Comparison of ENCODE assay signal across 26 cellular contexts in genomic region chr5:30932611-30933010, GRCh38.
"Had no signal": no experiment of that assay in that cellular context is flagged by ENCODE, and none has a peak within 500 bp of the region (broad histone marks: within the 10 kb centered on the region; RNA-seq: fewer than 3 reads in every experiment).

No MANE protein-coding gene starts in this region.

- H3K27ac ChIP-seq: brain microvascular endothelial cell, coronary artery, dorsolateral prefrontal cortex, lower lobe of right lung, parathyroid adenoma, testis, transverse colon had no signal

- H3K9me3 Mint-ChIP-seq: activated CD4-positive, alpha-beta T cell treated with anti-CD3 and anti-CD28 coated beads, Interleukin-2, amount 10 ng/mL, durations not matched to agents 7 days and 5 days had no signal

- H3K4me3 Mint-ChIP-seq: activated CD4-positive, alpha-beta memory T cell treated with anti-CD3 and anti-CD28 coated beads, Interleukin-2, amount 10 ng/mL, durations not matched to agents 7 days and 5 days; activated CD4-positive, alpha-beta T cell treated with anti-CD3 and anti-CD28 coated beads, Interleukin-2, amount 10 ng/mL, durations not matched to agents 7 days and 5 days; activated T-cell treated with anti-CD3 and anti-CD28 coated beads, Interleukin-2, amount 50 U/mL, for 24 hours; activated T-helper 17 cell treated with anti-CD3 and anti-CD28 coated beads, Interleukin-2, amount 50 U/mL, for 72 hours; natural killer cell treated with Interleukin-12 subunit alpha and Interleukin-12 subunit beta and Interleukin-15 and Interleukin-18, amount 100 ng/mL, for 72 hours had no signal

- ATAC-seq: activated T-helper 17 cell treated with anti-CD3 and anti-CD28 coated beads, Interleukin-2, amount 50 U/mL, for 72 hours; lower lobe of right lung; mucosa of descending colon; natural killer cell treated with Interleukin-12 subunit alpha and Interleukin-12 subunit beta and Interleukin-15 and Interleukin-18, amount 100 ng/mL, for 72 hours; right cardiac atrium; stimulated activated naive CD8-positive, alpha-beta T cell treated with anti-CD3 and anti-CD28 coated beads, Interleukin-15, Interleukin-2, amounts not matched to agents 100 U/mL and 50 U/mL, for 24 hours had no signal

- H3K27ac Mint-ChIP-seq: activated CD4-positive, alpha-beta memory T cell treated with anti-CD3 and anti-CD28 coated beads, Interleukin-2, amount 10 ng/mL, durations not matched to agents 7 days and 5 days; activated CD4-positive, alpha-beta T cell treated with anti-CD3 and anti-CD28 coated beads, Interleukin-2, amount 10 ng/mL, durations not matched to agents 7 days and 5 days; activated T-cell treated with anti-CD3 and anti-CD28 coated beads, Interleukin-2, amount 50 U/mL, for 24 hours; activated T-helper 17 cell treated with anti-CD3 and anti-CD28 coated beads, Interleukin-2, amount 50 U/mL, for 72 hours; natural killer cell treated with Interleukin-12 subunit alpha and Interleukin-12 subunit beta and Interleukin-15 and Interleukin-18, amount 100 ng/mL, for 72 hours had no signal

- H2AFZ ChIP-seq: parathyroid adenoma had no signal

- DNase-seq: activated CD4-positive, alpha-beta memory T cell treated with anti-CD3 and anti-CD28 coated beads, Interleukin-2, amount 10 ng/mL, durations not matched to agents 7 days and 5 days; activated CD4-positive, alpha-beta T cell treated with anti-CD3 and anti-CD28 coated beads, Interleukin-2, amount 10 ng/mL, durations not matched to agents 7 days and 5 days; activated CD4-positive, CD25-positive, alpha-beta regulatory T cell treated with anti-CD3 and anti-CD28 coated beads, Interleukin-2, amount 50 U/mL, for 72 hours; activated CD8-positive, alpha-beta memory T cell treated with anti-CD3 and anti-CD28 coated beads, Interleukin-2, amount 50 U/mL, for 48 hours; activated gamma-delta T cell treated with Interleukin-2 at 50 U/mL for 16 hours; activated naive CD4-positive, alpha-beta T cell treated with anti-CD3 and anti-CD28 coated beads, Interleukin-2, amount 50 U/mL, for 16 hours; activated T-cell treated with anti-CD3 and anti-CD28 coated beads, Interleukin-2, amount 50 U/mL, for 24 hours; amniotic stem cell; brain microvascular endothelial cell; dorsolateral prefrontal cortex; effector memory CD4-positive, alpha-beta T cell; erythroblast; foreskin fibroblast; lower lobe of right lung; mucosa of descending colon; occipital lobe; right cardiac atrium; stimulated activated CD4-positive, alpha-beta T cell treated with anti-CD3 and anti-CD28 coated beads, Interleukin-2, amount 100 ng/mL, for 48 hours; stimulated activated naive CD8-positive, alpha-beta T cell treated with anti-CD3 and anti-CD28 coated beads, Interleukin-15, Interleukin-2, amounts not matched to agents 100 U/mL and 50 U/mL, for 24 hours; T-helper 2 cell; testis; transverse colon had no signal

- H3K4me1 Mint-ChIP-seq: activated CD4-positive, alpha-beta memory T cell treated with anti-CD3 and anti-CD28 coated beads, Interleukin-2, amount 10 ng/mL, durations not matched to agents 7 days and 5 days; activated CD4-positive, alpha-beta T cell treated with anti-CD3 and anti-CD28 coated beads, Interleukin-2, amount 10 ng/mL, durations not matched to agents 7 days and 5 days; activated T-helper 17 cell treated with anti-CD3 and anti-CD28 coated beads, Interleukin-2, amount 50 U/mL, for 72 hours had no signal

- H3K79me2 ChIP-seq: parathyroid adenoma had no signal

- H3K9me3 ChIP-seq: lower lobe of right lung, mucosa of descending colon, testis, transverse colon had no signal

- H3K36me3 ChIP-seq: brain microvascular endothelial cell, lower lobe of right lung, transverse colon had no signal

- H3K27me3 Mint-ChIP-seq: activated CD4-positive, alpha-beta memory T cell treated with anti-CD3 and anti-CD28 coated beads, Interleukin-2, amount 10 ng/mL, durations not matched to agents 7 days and 5 days; activated CD4-positive, alpha-beta T cell treated with anti-CD3 and anti-CD28 coated beads, Interleukin-2, amount 10 ng/mL, durations not matched to agents 7 days and 5 days; activated T-cell treated with anti-CD3 and anti-CD28 coated beads, Interleukin-2, amount 50 U/mL, for 24 hours; activated T-helper 17 cell treated with anti-CD3 and anti-CD28 coated beads, Interleukin-2, amount 50 U/mL, for 72 hours; natural killer cell treated with Interleukin-12 subunit alpha and Interleukin-12 subunit beta and Interleukin-15 and Interleukin-18, amount 100 ng/mL, for 72 hours had no signal

- H3K4me1 ChIP-seq: lower lobe of right lung, parathyroid adenoma, testis, transverse colon had no signal

- H3K4me3 ChIP-seq: coronary artery, dorsolateral prefrontal cortex, lower lobe of right lung, mucosa of descending colon, testis, transverse colon had no signal

- H3K27me3 ChIP-seq: brain microvascular endothelial cell, testis, transverse colon had no signal

- H3K9ac ChIP-seq: parathyroid adenoma had no signal
